ENCODE assay signal across 1 cellular context in genomic region chr6:17908831-17909230, GRCh38.
TF ChIP-seq lines count a peak whose summit lies in the region.

No MANE protein-coding gene starts in this region.

TF ChIP-seq in H1, 55 proteins besides CTCF, POLR2A, EP300 and RAD21:
- no peak for TF ChIP-seq CHD7 (IDR thresholded peaks at IDR 0.05; ENCODE audit: insufficient replicate concordance, low read length)
- TF ChIP-seq RXRA (IDR thresholded peaks at IDR 0.05; ENCODE audit: insufficient read depth, low read depth, low read length): no peak
- TF ChIP-seq E2F6 (IDR thresholded peaks at IDR 0.05): 0 out of 2 replicates have a peak, but pooled peaks have one; percentile 21
